Comparison of ENCODE assay signal across 22 cellular contexts in genomic region chr13:22311734-22312404, GRCh38.
DNase-seq lines count a peak whose midpoint lies in the region; ATAC-seq and TF ChIP-seq lines count a peak whose summit lies in the region.
"Had no signal": no experiment of that assay in that cellular context is flagged by ENCODE, and none has a peak within 500 bp of the region (broad histone marks: within the 10 kb centered on the region; RNA-seq: fewer than 3 reads in every experiment).

No MANE protein-coding gene starts in this region.

- no peaks in the 10 kb centered on the region for H3K4me1 Mint-ChIP-seq in stimulated activated effector memory CD8-positive, alpha-beta T cell treated with anti-CD3 and anti-CD28 coated beads, Interleukin-12 subunit alpha, Interleukin-12 subunit beta, amount 100 ng/mL, for 72 hours
- H3K4me1 Mint-ChIP-seq: activated CD4-positive, alpha-beta T cell treated with anti-CD3 and anti-CD28 coated beads for 36 hours; activated naive CD8-positive, alpha-beta T cell treated with anti-CD3 and anti-CD28 coated beads, Interleukin-2, amount 10 ng/mL, durations not matched to agents 7 days and 5 days; IgD-negative memory B cell had no signal

- intact Hi-C loops in Right ventricle myocardium superior (cut with DNase I) (no loop called here), colonic mucosa (cut with DNase I) (no loop called here)

- H3K9ac ChIP-seq in colonic mucosa (ENCODE audit: low read depth in 2 of 2, low read length in 2 of 2), result no peak overlapping the region

- no peaks in the 10 kb centered on the region for H3K9me3 ChIP-seq in colonic mucosa
- H3K9me3 ChIP-seq: body of pancreas, transverse colon had no signal

- H3K27me3 ChIP-seq in colonic mucosa, result no peaks in the 10 kb centered on the region
- H3K27me3 ChIP-seq: body of pancreas, hepatocyte, transverse colon had no signal

- TF ChIP-seq CTCF in colonic mucosa (IDR thresholded peaks at IDR 0.05), result no peak

- ATAC-seq in Right ventricle myocardium superior (ENCODE audit: poor library complexity) (peak; percentile 93), HG03457 (IDR thresholded peaks at IDR 0.05; ENCODE audit: unreplicated experiment) (no peak), HG02763 (IDR thresholded peaks at IDR 0.05; ENCODE audit: unreplicated experiment) (no peak)
- peak; percentile 55 for ATAC-seq in stimulated activated effector memory CD8-positive, alpha-beta T cell treated with anti-CD3 and anti-CD28 coated beads, Interleukin-12 subunit alpha, Interleukin-12 subunit beta, amount 100 ng/mL, for 72 hours
- ATAC-seq: activated CD4-positive, alpha-beta T cell treated with anti-CD3 and anti-CD28 coated beads for 36 hours; body of pancreas had no signal

- H3K27ac ChIP-seq in colonic mucosa, result no peak overlapping the region
- H3K27ac ChIP-seq: body of pancreas, hepatocyte, transverse colon had no signal

- DNase-seq in NCI-H1694 (lab: John Stamatoyannopoulos, UW) (peak; percentile 33), Right ventricle myocardium superior (peak; percentile 52), myocyte (ENCODE audit: low read depth) (peak; percentile 18), dedifferentiated amniotic fluid mesenchymal stem cell (ENCODE audit: extremely low spot score) (no peak), colonic mucosa (no peak)
- DNase-seq in stimulated activated effector memory CD8-positive, alpha-beta T cell treated with anti-CD3 and anti-CD28 coated beads, Interleukin-12 subunit alpha, Interleukin-12 subunit beta, amount 100 ng/mL, for 72 hours (ENCODE audit: low spot score in 2 of 2), result no peak
- DNase-seq: activated CD4-positive, alpha-beta T cell treated with anti-CD3 and anti-CD28 coated beads for 36 hours; activated naive CD8-positive, alpha-beta T cell treated with anti-CD3 and anti-CD28 coated beads, Interleukin-2, amount 10 ng/mL, durations not matched to agents 7 days and 5 days; AML-193; H7; kidney; midbrain; NCI-H187; NCI-H226; stimulated activated naive CD4-positive, alpha-beta T cell treated with Interleukin-2 at 50 U/mL for 16 hours; transverse colon had no signal

- H3K4me3 ChIP-seq in colonic mucosa, result no peak overlapping the region
- H3K4me3 ChIP-seq: body of pancreas, hepatocyte, transverse colon had no signal

- no peak overlapping the region for H3K27ac Mint-ChIP-seq in stimulated activated effector memory CD8-positive, alpha-beta T cell treated with anti-CD3 and anti-CD28 coated beads, Interleukin-12 subunit alpha, Interleukin-12 subunit beta, amount 100 ng/mL, for 72 hours
- H3K27ac Mint-ChIP-seq: activated CD4-positive, alpha-beta T cell treated with anti-CD3 and anti-CD28 coated beads for 36 hours; activated naive CD8-positive, alpha-beta T cell treated with anti-CD3 and anti-CD28 coated beads, Interleukin-2, amount 10 ng/mL, durations not matched to agents 7 days and 5 days; activated T-helper 1 cell treated with anti-CD3 and anti-CD28 coated beads, Interleukin-12 subunit alpha, Interleukin-12 subunit beta, Interleukin-2, Interleukin-4 antibody, amounts not matched to agents 30 ng/mL and 10 ng/mL and 1 ng/mL, durations not matched to agents 14 hours and 24 hours and 36 hours had no signal

- H3K36me3 Mint-ChIP-seq in stimulated activated effector memory CD8-positive, alpha-beta T cell treated with anti-CD3 and anti-CD28 coated beads, Interleukin-12 subunit alpha, Interleukin-12 subunit beta, amount 100 ng/mL, for 72 hours, result no peaks in the 10 kb centered on the region
- H3K36me3 Mint-ChIP-seq: activated naive CD8-positive, alpha-beta T cell treated with anti-CD3 and anti-CD28 coated beads, Interleukin-2, amount 10 ng/mL, durations not matched to agents 7 days and 5 days; IgD-negative memory B cell had no signal

- H3K4me1 ChIP-seq in colonic mucosa, result no peaks in the 10 kb centered on the region
- H3K4me1 ChIP-seq: body of pancreas, transverse colon had no signal

- H3K36me3 ChIP-seq in colonic mucosa, result no peaks in the 10 kb centered on the region
- H3K36me3 ChIP-seq: transverse colon had no signal

- no peak overlapping the region for H3K4me3 Mint-ChIP-seq in stimulated activated effector memory CD8-positive, alpha-beta T cell treated with anti-CD3 and anti-CD28 coated beads, Interleukin-12 subunit alpha, Interleukin-12 subunit beta, amount 100 ng/mL, for 72 hours
- H3K4me3 Mint-ChIP-seq: activated CD4-positive, alpha-beta T cell treated with anti-CD3 and anti-CD28 coated beads for 36 hours; activated naive CD8-positive, alpha-beta T cell treated with anti-CD3 and anti-CD28 coated beads, Interleukin-2, amount 10 ng/mL, durations not matched to agents 7 days and 5 days; activated T-helper 1 cell treated with anti-CD3 and anti-CD28 coated beads, Interleukin-12 subunit alpha, Interleukin-12 subunit beta, Interleukin-2, Interleukin-4 antibody, amounts not matched to agents 30 ng/mL and 10 ng/mL and 1 ng/mL, durations not matched to agents 14 hours and 24 hours and 36 hours; IgD-negative memory B cell had no signal

- peaks cover 3% of the 10 kb centered on the region for H3K9me3 Mint-ChIP-seq in stimulated activated effector memory CD8-positive, alpha-beta T cell treated with anti-CD3 and anti-CD28 coated beads, Interleukin-12 subunit alpha, Interleukin-12 subunit beta, amount 100 ng/mL, for 72 hours

Comparison
In these comparisons a context has a peak if more than half of its experiments do, and no peak if none do; other contexts are left out.
1. DNase-seq: peak in NCI-H1694 (single experiment), Right ventricle myocardium superior (single experiment) and myocyte (single experiment); none in stimulated activated effector memory CD8-positive, alpha-beta T cell treated with anti-CD3 and anti-CD28 coated beads, Interleukin-12 subunit alpha, Interleukin-12 subunit beta, amount 100 ng/mL, for 72 hours (0 of 2), dedifferentiated amniotic fluid mesenchymal stem cell (single experiment) and colonic mucosa (single experiment).
2. ATAC-seq: peak in Right ventricle myocardium superior (single experiment) and stimulated activated effector memory CD8-positive, alpha-beta T cell treated with anti-CD3 and anti-CD28 coated beads, Interleukin-12 subunit alpha, Interleukin-12 subunit beta, amount 100 ng/mL, for 72 hours (single experiment); none in HG03457 (single experiment) and HG02763 (single experiment).